In the genomic region with DNA sequence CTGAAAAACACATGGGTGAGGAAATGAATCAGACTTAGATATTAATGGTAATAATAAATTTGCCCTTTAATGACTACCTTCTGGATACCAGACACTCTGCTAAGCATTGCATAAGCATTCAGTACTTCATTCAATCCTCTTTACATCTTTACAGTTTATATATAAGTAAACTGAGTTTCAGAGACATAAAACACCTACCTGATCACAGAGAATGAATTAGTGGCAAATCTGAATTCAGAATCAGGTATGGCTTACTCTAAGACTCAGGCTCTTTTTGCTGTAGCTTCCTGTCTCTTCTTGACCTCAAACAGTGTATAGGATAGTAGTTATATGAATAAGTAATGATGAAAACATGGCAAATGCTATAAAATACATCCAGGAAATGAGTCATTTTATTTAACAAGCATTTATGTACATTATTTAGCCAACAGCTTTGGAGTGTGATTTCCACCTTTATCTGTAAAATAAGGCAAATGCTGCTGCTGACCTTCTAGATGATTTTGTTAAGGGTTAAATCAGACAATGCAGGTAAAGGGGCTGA, we compare ENCODE assay signal across 19 cellular contexts.
DNase-seq lines count a peak whose midpoint lies in the region; ATAC-seq, FAIRE-seq and TF ChIP-seq lines count a peak whose summit lies in the region.
"Had no signal": no experiment of that assay in that cellular context is flagged by ENCODE, and none has a peak within 500 bp of the region (broad histone marks: within the 10 kb centered on the region; RNA-seq: fewer than 3 reads in every experiment).

No MANE protein-coding gene starts in this region.

- H3K4me1 ChIP-seq in keratinocyte (ENCODE audit: control insufficient read depth, extremely low read depth, insufficient read depth, low read length) = peaks cover 28% of the 10 kb centered on the region
- H3K4me1 ChIP-seq: BLaER1 had no signal

- no peaks in the 10 kb centered on the region for H3K9me3 ChIP-seq in keratinocyte (ENCODE audit: control insufficient read depth, low read depth, low read length)
- H3K9me3 ChIP-seq: BLaER1 had no signal

- peak overlapping the region; percentile 55 for H3K27ac ChIP-seq in keratinocyte (ENCODE audit: control insufficient read depth, insufficient read depth, low read length)
- H3K27ac ChIP-seq: BLaER1, KMS-11, PC-9 had no signal

- peak; percentile 23 for DNase-seq in EL
- DNase-seq in HT1080 (ENCODE audit: low read depth) = peak; percentile 17
- DNase-seq in dermis blood vessel endothelial cell = peak; percentile 21
- DNase-seq in keratinocyte (ENCODE audit: low read depth, low spot score) = no peak
- DNase-seq in activated naive CD4-positive, alpha-beta T cell treated with anti-CD3 and anti-CD28 coated beads for 36 hours = no peak
- DNase-seq in activated CD4-positive, CD25-positive, alpha-beta regulatory T cell (lab: John Stamatoyannopoulos, UW) = no peak
- DNase-seq: CD8-positive, alpha-beta T cell; DMS79 treated with DMSO at 0.1 percent for 48 hours; GF-D8; NCI-H1048; NCI-H1436 treated with DMSO at 0.1 percent for 48 hours; NCI-H2029 treated with DMSO at 0.1 percent for 48 hours; NCI-H748 treated with DMSO at 0.1 percent for 48 hours; PC-9; T-helper 1 cell had no signal

- H3K4me3 Mint-ChIP-seq in activated naive CD4-positive, alpha-beta T cell treated with anti-CD3 and anti-CD28 coated beads for 36 hours = no peak overlapping the region
- H3K4me3 Mint-ChIP-seq: CD8-positive, alpha-beta T cell had no signal

- intact Hi-C loops in activated naive CD4-positive, alpha-beta T cell treated with anti-CD3 and anti-CD28 coated beads for 36 hours (cut with micrococcal nuclease) = no loop called here

- H3K79me2 ChIP-seq in keratinocyte (ENCODE audit: control insufficient read depth, insufficient read depth, low read length) = peaks cover 2% of the 10 kb centered on the region

- H4K20me1 ChIP-seq in keratinocyte (ENCODE audit: control insufficient read depth, extremely low read depth, insufficient read depth, low read length) = no peaks in the 10 kb centered on the region
- H4K20me1 ChIP-seq: BLaER1 had no signal

- H3K4me3 ChIP-seq in keratinocyte (ENCODE audit: control insufficient read depth in 2 of 3, extremely low read depth in 1 of 3, insufficient read depth in 2 of 3, low read depth in 1 of 3, low read length in 3 of 3) = no peak overlapping the region
- H3K4me3 ChIP-seq: BLaER1, PC-9 had no signal

- no peak overlapping the region for H3K9ac ChIP-seq in keratinocyte (ENCODE audit: control insufficient read depth, extremely low read depth, insufficient read depth, low read length)
- H3K9ac ChIP-seq: BLaER1, KMS-11 had no signal

- H3K4me1 Mint-ChIP-seq in activated naive CD4-positive, alpha-beta T cell treated with anti-CD3 and anti-CD28 coated beads for 36 hours (ENCODE audit: low read depth) = no peaks in the 10 kb centered on the region

- no peak for ATAC-seq in GM21367 (IDR thresholded peaks at IDR 0.05; ENCODE audit: unreplicated experiment)
- ATAC-seq: CD8-positive, alpha-beta T cell had no signal

- H3K27me3 Mint-ChIP-seq in activated naive CD4-positive, alpha-beta T cell treated with anti-CD3 and anti-CD28 coated beads for 36 hours (ENCODE audit: low read depth) = no peaks in the 10 kb centered on the region

- H3K36me3 Mint-ChIP-seq in activated naive CD4-positive, alpha-beta T cell treated with anti-CD3 and anti-CD28 coated beads for 36 hours (ENCODE audit: low read depth) = no peaks in the 10 kb centered on the region
- H3K36me3 Mint-ChIP-seq: CD8-positive, alpha-beta T cell had no signal

- peak overlapping the region; percentile 4 for H3K4me2 ChIP-seq in keratinocyte (ENCODE audit: control insufficient read depth, extremely low read depth, insufficient read depth, low read depth, low read length)
- H3K4me2 ChIP-seq: BLaER1, KMS-11, PC-9 had no signal

- dilution Hi-C loops in keratinocyte (cut with MboI; ENCODE audit: extremely low pct_ligation_motif_present, low sequenced_read_pairs) = no loop called here

- CTCF ChIA-PET in activated naive CD4-positive, alpha-beta T cell treated with anti-CD3 and anti-CD28 coated beads for 36 hours (lab: Charles Lee) = no interaction called here

- H2AFZ ChIP-seq in keratinocyte (ENCODE audit: control insufficient read depth, low read length) = no peak overlapping the region
- H2AFZ ChIP-seq: PC-9 had no signal

- no peaks in the 10 kb centered on the region for H3K9me3 Mint-ChIP-seq in activated naive CD4-positive, alpha-beta T cell treated with anti-CD3 and anti-CD28 coated beads for 36 hours
- H3K9me3 Mint-ChIP-seq: CD8-positive, alpha-beta T cell had no signal

- TF ChIP-seq CTCF in keratinocyte (optimal IDR thresholded peaks at IDR 0.05 in 1 of 3, IDR thresholded peaks at IDR 0.05 in 1 of 3, conservative IDR thresholded peaks at IDR 0.05 in 1 of 3; ENCODE audit: extremely low read depth in 1 of 3, insufficient read depth in 2 of 3, low read length in 3 of 3) = no peak

- H3K36me3 ChIP-seq in keratinocyte (ENCODE audit: control insufficient read depth in 2 of 2, extremely low read depth in 1 of 2, insufficient read depth in 2 of 2, low read length in 2 of 2) = peaks cover 0 to 13% of the 10 kb centered on the region in 2 experiments
- H3K36me3 ChIP-seq: BLaER1 had no signal

- no peaks in the 10 kb centered on the region for H3K9me1 ChIP-seq in keratinocyte (ENCODE audit: control insufficient read depth, extremely low read depth, insufficient read depth, low read length)

- FAIRE-seq in keratinocyte (lab: Jason Lieb, UNC) = no peak
- FAIRE-seq: GM12892 had no signal

- no peak overlapping the region for H3K27ac Mint-ChIP-seq in activated naive CD4-positive, alpha-beta T cell treated with anti-CD3 and anti-CD28 coated beads for 36 hours
- H3K27ac Mint-ChIP-seq: CD8-positive, alpha-beta T cell had no signal

- no peaks in the 10 kb centered on the region for H3K27me3 ChIP-seq in keratinocyte (ENCODE audit: control insufficient read depth, extremely low read depth, insufficient read depth, low read length)
- H3K27me3 ChIP-seq: BLaER1 had no signal

Comparison
In these comparisons a context has a peak if more than half of its experiments do, and no peak if none do; other contexts are left out.
1. DNase-seq: peak in EL (single experiment), HT1080 (single experiment) and dermis blood vessel endothelial cell (single experiment); none in keratinocyte (single experiment), activated naive CD4-positive, alpha-beta T cell treated with anti-CD3 and anti-CD28 coated beads for 36 hours (single experiment) and activated CD4-positive, CD25-positive, alpha-beta regulatory T cell (0 of 4).